20 cellular contexts compared by ENCODE assay signal in the genomic region with DNA sequence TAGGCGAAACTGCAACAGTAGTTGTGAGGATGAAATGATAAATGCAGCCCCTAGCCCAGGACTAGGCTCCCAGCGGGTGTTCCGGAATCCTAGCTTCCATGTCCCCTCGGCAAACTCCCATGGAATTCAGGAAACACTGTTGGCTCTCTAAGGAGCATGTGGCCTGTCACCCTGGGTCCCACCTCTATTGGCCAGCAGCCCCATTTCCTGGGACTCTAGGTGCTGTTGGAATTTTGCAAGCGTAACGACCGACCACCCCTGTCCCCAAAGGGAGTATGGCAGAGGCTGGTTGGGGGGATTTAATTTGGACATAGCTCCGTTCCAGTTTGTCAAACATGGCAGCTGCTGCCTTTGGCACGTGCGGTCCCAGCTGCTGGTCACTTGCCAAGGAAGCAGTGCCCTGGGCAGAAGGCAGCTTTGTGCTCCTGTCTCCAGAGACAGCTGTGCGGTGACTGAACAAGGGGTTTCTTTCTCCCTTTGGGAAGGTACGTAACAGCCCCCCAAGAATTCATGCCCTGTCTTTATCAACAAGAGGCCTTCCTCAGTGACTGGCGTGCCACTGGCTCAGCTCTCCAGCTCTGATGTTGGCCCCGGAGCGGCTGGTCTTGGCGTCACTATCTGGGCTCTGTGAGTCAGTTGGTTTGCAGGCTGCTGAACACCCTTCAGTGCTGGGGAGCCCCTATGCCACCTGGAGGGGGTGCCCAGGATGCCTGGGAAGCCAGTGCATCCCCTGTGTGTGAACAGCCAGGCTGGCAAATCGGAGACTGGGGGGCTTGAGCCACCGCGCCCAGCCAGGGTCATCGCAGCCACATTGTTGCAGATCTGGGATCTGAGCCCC.
DNase-seq lines count a peak whose midpoint lies in the region; ATAC-seq and TF ChIP-seq lines count a peak whose summit lies in the region.
"Had no signal": no experiment of that assay in that cellular context is flagged by ENCODE, and none has a peak within 500 bp of the region (broad histone marks: within the 10 kb centered on the region; RNA-seq: fewer than 3 reads in every experiment).

No MANE protein-coding gene starts in this region.

- H3K79me1 ChIP-seq in neuronal stem cell (ENCODE audit: low read depth, low read length) = peaks cover 4% of the 10 kb centered on the region

- H3K4me2 ChIP-seq in BLaER1 treated with 17β-estradiol and CSF1 and Interleukin-3, amounts not matched to agents 10 nM and 100 nM = peak overlapping the region in 9 of 11 experiments; percentile 28 to 95 (median 85); a peak in 17 of 22 replicates
- H3K4me2 ChIP-seq in neuronal stem cell (ENCODE audit: insufficient read depth, low read length, poor library complexity, severe bottlenecking) = no peak overlapping the region
- no peak overlapping the region for H3K4me2 ChIP-seq in GM23338
- H3K4me2 ChIP-seq: A549 had no signal

- no peaks in the 10 kb centered on the region for H3K9me2 ChIP-seq in GM23338 (ENCODE audit: insufficient read depth)

- peaks cover 6% of the 10 kb centered on the region for H3F3A ChIP-seq in GM23338 (replicated peaks; ENCODE audit: low read depth)

- no peak overlapping the region for H3K4me3 Mint-ChIP-seq in GM23338
- H3K4me3 Mint-ChIP-seq: activated naive CD8-positive, alpha-beta T cell treated with anti-CD3 and anti-CD28 coated beads, Interleukin-2, amount 10 ng/mL, durations not matched to agents 7 days and 5 days; neural crest cell; T-helper 1 cell treated with Interleukin-12 subunit alpha and Interleukin-12 subunit beta and Interleukin-4 antibody, amounts not matched to agents 30 μg/mL and 1 μg/mL, for 36 hours had no signal

- no peak overlapping the region for H4K91ac ChIP-seq in neuronal stem cell (ENCODE audit: low read depth, low read length, poor library complexity)

- H4K20me1 ChIP-seq in BLaER1 treated with 17β-estradiol and CSF1 and Interleukin-3, amounts not matched to agents 10 nM and 100 nM = no peaks in the 10 kb centered on the region
- H4K20me1 ChIP-seq in GM23338 (replicated peaks; ENCODE audit: insufficient read depth) = no peaks in the 10 kb centered on the region

- no peak overlapping the region for H4K8ac ChIP-seq in neuronal stem cell (ENCODE audit: low read depth, low read length)

- peaks cover 0 to 23% (median 3%) of the 10 kb centered on the region in 11 experiments; a peak in 5 of 22 replicates for H3K9me3 ChIP-seq in BLaER1 treated with 17β-estradiol and CSF1 and Interleukin-3, amounts not matched to agents 10 nM and 100 nM (replicated peaks in 1 of 11)
- H3K9me3 ChIP-seq in neuronal stem cell (replicated peaks in 1 of 2; ENCODE audit: control insufficient read depth in 2 of 2, insufficient read depth in 1 of 2, low read depth in 1 of 2, low read length in 2 of 2) = peaks cover 4 to 7% of the 10 kb centered on the region in 2 donors
- H3K9me3 ChIP-seq: A549 had no signal

- H3K4me1 Mint-ChIP-seq in GM23338 = peaks cover 13% of the 10 kb centered on the region
- H3K4me1 Mint-ChIP-seq: activated naive CD8-positive, alpha-beta T cell treated with anti-CD3 and anti-CD28 coated beads, Interleukin-2, amount 10 ng/mL, durations not matched to agents 7 days and 5 days had no signal

- H3K36me3 ChIP-seq in BLaER1 treated with 17β-estradiol and CSF1 and Interleukin-3, amounts not matched to agents 10 nM and 100 nM = no peaks in the 10 kb centered on the region
- peaks cover 0 to 2% of the 10 kb centered on the region in 2 donors for H3K36me3 ChIP-seq in neuronal stem cell (replicated peaks in 1 of 2; ENCODE audit: control insufficient read depth in 2 of 2, insufficient read depth in 2 of 2, low read length in 2 of 2)
- no peaks in the 10 kb centered on the region for H3K36me3 ChIP-seq in GM23338 (ENCODE audit: insufficient read depth)
- H3K36me3 ChIP-seq: cardiac muscle cell had no signal

- no peak overlapping the region for H3K4ac ChIP-seq in neuronal stem cell (ENCODE audit: low read length)

- peak; percentile 6 for DNase-seq in NCI-H345 (lab: John Stamatoyannopoulos, UW)
- no peak for DNase-seq in NCI-H345 treated with DMSO at 0.1 percent for 48 hours (lab: John Stamatoyannopoulos, UW; ENCODE audit: unreplicated experiment)
- peak in 37 of 61 donors; percentile 11 to 75 (median 43) for DNase-seq in caudate nucleus (lab: John Stamatoyannopoulos, UW)
- no peak for DNase-seq in neuronal stem cell (ENCODE audit: low spot score)
- DNase-seq in omental fat pad (ENCODE audit: low spot score) = no peak
- no peak for DNase-seq in GOT3 (lab: John Stamatoyannopoulos, UW)
- no peak for DNase-seq in GM23338 (ENCODE audit: low spot score)
- DNase-seq: activated naive CD8-positive, alpha-beta T cell treated with anti-CD3 and anti-CD28 coated beads, Interleukin-2, amount 10 ng/mL, durations not matched to agents 7 days and 5 days; GM23248; Kasumi-1; mammary epithelial cell; NCI-H146; NCI-H774; stimulated activated CD4-positive, alpha-beta T cell treated with anti-CD3 and anti-CD28 coated beads, Interleukin-4, amount 100 ng/mL, for 4 hours; trophoblast cell had no signal

- WGBS in neuronal stem cell (ENCODE audit: extremely low coverage in 2 of 2, insufficient read length in 2 of 2, insufficient replicate concordance in 1 of 2), 2 donors = no CpG with 5 or more reads among the region's 20 CpGs

- H2BK120ac ChIP-seq in neuronal stem cell (ENCODE audit: low read depth, low read length) = no peak overlapping the region

- H3K27ac ChIP-seq in BLaER1 treated with 17β-estradiol and CSF1 and Interleukin-3, amounts not matched to agents 10 nM and 100 nM = peak overlapping the region in 3 of 11 experiments; percentile 4 to 49 (median 6); a peak in 3 of 22 replicates
- H3K27ac ChIP-seq in caudate nucleus (ENCODE audit: low read depth, low read length) = peak overlapping the region; percentile 68
- H3K27ac ChIP-seq in neuronal stem cell (replicated peaks; ENCODE audit: low read length) = no peak overlapping the region
- no peak overlapping the region for H3K27ac ChIP-seq in GM23338 (ENCODE audit: low read depth)
- H3K27ac ChIP-seq: A549, cardiac muscle cell, GM23248 had no signal

- ATAC-seq in omental fat pad (ENCODE audit: low FRiP score) (no peak), GM23338 (no peak)
- ATAC-seq: A549 had no signal

- H3K79me2 ChIP-seq in GM23338 (replicated peaks; ENCODE audit: insufficient read depth) = no peaks in the 10 kb centered on the region

- H3K27me3 ChIP-seq in BLaER1 treated with 17β-estradiol and CSF1 and Interleukin-3, amounts not matched to agents 10 nM and 100 nM = peaks cover 0 to 17% (median 0%) of the 10 kb centered on the region in 11 experiments; a peak in 7 of 22 replicates
- H3K27me3 ChIP-seq in neuronal stem cell (ENCODE audit: control insufficient read depth in 3 of 3, insufficient read depth in 3 of 3, low read depth in 1 of 3, low read length in 3 of 3) (peaks cover 0 to 3% (median 2%) of the 10 kb centered on the region in 3 experiments), GM23338 (ENCODE audit: insufficient read depth) (no peaks in the 10 kb centered on the region)
- H3K27me3 ChIP-seq: cardiac muscle cell had no signal

- H3K36me3 Mint-ChIP-seq in GM23338 (ENCODE audit: low read depth) = peaks cover 4% of the 10 kb centered on the region; the same call in 2 of the 3 replicates
- H3K36me3 Mint-ChIP-seq: activated naive CD8-positive, alpha-beta T cell treated with anti-CD3 and anti-CD28 coated beads, Interleukin-2, amount 10 ng/mL, durations not matched to agents 7 days and 5 days had no signal

- H3K9ac ChIP-seq in BLaER1 treated with 17β-estradiol and CSF1 and Interleukin-3, amounts not matched to agents 10 nM and 100 nM = peak overlapping the region in 3 of 11 experiments; percentile 29 to 55 (median 48); a peak in 4 of 22 replicates
- H3K9ac ChIP-seq in neuronal stem cell (ENCODE audit: low read depth, low read length, poor library complexity) = peak overlapping the region; percentile 26
- H3K9ac ChIP-seq: GM23248 had no signal

- no peak overlapping the region for H2BK12ac ChIP-seq in neuronal stem cell (ENCODE audit: low read length)

- no peak overlapping the region for H2AFZ ChIP-seq in neuronal stem cell (ENCODE audit: low read length)
- H2AFZ ChIP-seq in GM23338 = no peak overlapping the region
- H2AFZ ChIP-seq: GM23248 had no signal

- H3K27ac Mint-ChIP-seq in GM23338 = no peak overlapping the region
- H3K27ac Mint-ChIP-seq: activated naive CD8-positive, alpha-beta T cell treated with anti-CD3 and anti-CD28 coated beads, Interleukin-2, amount 10 ng/mL, durations not matched to agents 7 days and 5 days; T-helper 1 cell treated with Interleukin-12 subunit alpha and Interleukin-12 subunit beta and Interleukin-4 antibody, amounts not matched to agents 30 μg/mL and 1 μg/mL, for 36 hours had no signal

- peak overlapping the region; percentile 24 for H3K18ac ChIP-seq in neuronal stem cell (ENCODE audit: low read length)

- peaks cover 5% of the 10 kb centered on the region for H3K27me3 Mint-ChIP-seq in GM23338 (ENCODE audit: insufficient read depth, low read depth, poor library complexity)

- 0 out of 20 replicates have a peak overlapping the region, but pooled peaks of 1 of the 10 experiments have one; percentile 11 for H3K4me3 ChIP-seq in BLaER1 treated with 17β-estradiol and CSF1 and Interleukin-3, amounts not matched to agents 10 nM and 100 nM
- H3K4me3 ChIP-seq in neuronal stem cell (ENCODE audit: low read length in 2 of 2) (no peak overlapping the region), GM23338 (no peak overlapping the region)
- H3K4me3 ChIP-seq: A549, cardiac muscle cell, GM23248 had no signal

- peaks cover 18% of the 10 kb centered on the region for H3K9me3 Mint-ChIP-seq in GM23338
- H3K9me3 Mint-ChIP-seq: neural crest cell had no signal

- peaks cover 17 to 65% (median 49%) of the 10 kb centered on the region in 10 experiments; a peak in 19 of 20 replicates for H3K4me1 ChIP-seq in BLaER1 treated with 17β-estradiol and CSF1 and Interleukin-3, amounts not matched to agents 10 nM and 100 nM
- H3K4me1 ChIP-seq in neuronal stem cell (ENCODE audit: control insufficient read depth in 2 of 2, insufficient read depth in 1 of 2, low read depth in 1 of 2, low read length in 2 of 2) (peaks cover 5 to 16% of the 10 kb centered on the region in 2 donors), GM23338 (ENCODE audit: insufficient read depth) (peaks cover 6% of the 10 kb centered on the region; the same call in 1 of the 2 replicates)
- H3K4me1 ChIP-seq: A549 had no signal

- peak overlapping the region; percentile 48 for H3K14ac ChIP-seq in neuronal stem cell (ENCODE audit: low read length)

- H2BK5ac ChIP-seq in neuronal stem cell (ENCODE audit: low read length) = no peak overlapping the region

- TF ChIP-seq CTCF in omental fat pad (IDR thresholded peaks at IDR 0.05) (no peak), GM23338 (conservative IDR thresholded peaks at IDR 0.05; ENCODE audit: low read depth in 2 of 2) (no peak)

- peak overlapping the region; percentile 28 for H2AK5ac ChIP-seq in neuronal stem cell (ENCODE audit: low read depth, low read length)

- H2BK15ac ChIP-seq in neuronal stem cell (ENCODE audit: low read length) = peak overlapping the region; percentile 89

- no peak overlapping the region for H3K23ac ChIP-seq in neuronal stem cell (ENCODE audit: low read depth, low read length, poor library complexity)

TF ChIP-seq in GM23338, 12 proteins besides CTCF, POLR2A, EP300 and RAD21 (continues in another document):
- TF ChIP-seq EZH2 (IDR thresholded peaks at IDR 0.05; ENCODE audit: low read depth, unreplicated experiment) = no peak

Comparison
In these comparisons a context has a peak if more than half of its experiments do, and no peak if none do; other contexts are left out.
1. DNase-seq: peak in NCI-H345 (single experiment) and caudate nucleus (37 of 61); none in NCI-H345 treated with DMSO at 0.1 percent for 48 hours (single experiment), neuronal stem cell (single experiment), omental fat pad (single experiment), GOT3 (single experiment) and GM23338 (single experiment).
2. H3K4me2 ChIP-seq: peak in BLaER1 treated with 17β-estradiol and CSF1 and Interleukin-3, amounts not matched to agents 10 nM and 100 nM (9 of 11); none in neuronal stem cell (single experiment) and GM23338 (single experiment).